In the genomic region with DNA sequence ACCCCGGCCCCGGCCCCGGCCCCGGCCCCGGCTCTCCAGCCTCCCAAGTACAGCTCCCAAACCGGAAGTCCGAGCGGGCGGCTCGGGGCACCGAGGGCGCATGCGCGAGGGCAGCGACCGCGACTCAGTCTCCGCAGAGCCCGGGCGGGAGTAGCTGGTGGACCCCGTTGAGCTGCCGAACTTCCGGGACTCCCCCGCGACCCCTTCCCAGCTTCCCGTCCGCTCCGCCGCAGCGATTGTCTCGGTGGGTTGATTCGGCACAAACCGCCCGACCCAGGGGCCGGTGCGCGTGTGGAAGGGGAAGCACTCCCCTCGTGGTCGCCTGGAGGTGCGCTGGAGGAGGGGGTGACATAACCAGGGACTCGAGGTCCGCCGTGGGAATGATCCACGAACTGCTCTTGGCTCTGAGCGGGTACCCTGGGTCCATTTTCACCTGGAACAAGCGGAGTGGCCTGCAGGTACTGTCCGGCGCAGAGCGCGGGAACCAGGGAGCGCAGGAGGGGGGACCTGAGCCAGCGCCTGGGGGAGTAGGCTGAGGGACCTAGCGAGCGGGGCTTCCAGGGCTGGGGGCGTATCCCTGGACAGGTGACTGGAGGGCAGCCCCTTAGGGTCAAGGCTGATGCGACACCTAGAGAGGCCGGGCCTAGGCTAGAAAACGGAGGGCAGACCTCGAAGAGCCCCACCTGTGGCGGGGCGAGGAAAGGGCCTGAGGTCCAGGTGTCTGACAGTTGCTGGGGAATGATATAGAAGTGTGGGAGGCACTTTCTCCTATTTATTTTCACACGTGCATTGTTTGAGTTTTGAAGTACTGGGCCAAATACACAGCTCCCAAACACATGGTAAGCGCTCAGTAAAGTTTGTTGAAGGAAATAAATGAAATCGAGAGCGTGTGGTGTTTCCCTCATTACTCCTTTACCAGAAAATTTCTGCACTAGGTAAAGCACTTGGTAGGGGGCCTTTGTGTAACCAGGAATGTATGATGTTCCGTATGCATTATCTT, we compare ENCODE assay signal across 1 cellular context.
TF ChIP-seq lines count a peak whose summit lies in the region.

A gene with protein sequence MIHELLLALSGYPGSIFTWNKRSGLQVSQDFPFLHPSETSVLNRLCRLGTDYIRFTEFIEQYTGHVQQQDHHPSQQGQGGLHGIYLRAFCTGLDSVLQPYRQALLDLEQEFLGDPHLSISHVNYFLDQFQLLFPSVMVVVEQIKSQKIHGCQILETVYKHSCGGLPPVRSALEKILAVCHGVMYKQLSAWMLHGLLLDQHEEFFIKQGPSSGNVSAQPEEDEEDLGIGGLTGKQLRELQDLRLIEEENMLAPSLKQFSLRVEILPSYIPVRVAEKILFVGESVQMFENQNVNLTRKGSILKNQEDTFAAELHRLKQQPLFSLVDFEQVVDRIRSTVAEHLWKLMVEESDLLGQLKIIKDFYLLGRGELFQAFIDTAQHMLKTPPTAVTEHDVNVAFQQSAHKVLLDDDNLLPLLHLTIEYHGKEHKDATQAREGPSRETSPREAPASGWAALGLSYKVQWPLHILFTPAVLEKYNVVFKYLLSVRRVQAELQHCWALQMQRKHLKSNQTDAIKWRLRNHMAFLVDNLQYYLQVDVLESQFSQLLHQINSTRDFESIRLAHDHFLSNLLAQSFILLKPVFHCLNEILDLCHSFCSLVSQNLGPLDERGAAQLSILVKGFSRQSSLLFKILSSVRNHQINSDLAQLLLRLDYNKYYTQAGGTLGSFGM (plus strand): TSS at position 127 of the 1,000 bp plus-strand sequence. CDS start 254 bp downstream, at position 381.
A gene (minus strand): TSS at position 69 of the 1,000 bp plus-strand sequence. CDS start 1,130 bp downstream, outside the sequence.

TF ChIP-seq in K562, 482 proteins besides CTCF, POLR2A, EP300 and RAD21 (continued from another document and continues in another):
- TF ChIP-seq, protein P1, sequence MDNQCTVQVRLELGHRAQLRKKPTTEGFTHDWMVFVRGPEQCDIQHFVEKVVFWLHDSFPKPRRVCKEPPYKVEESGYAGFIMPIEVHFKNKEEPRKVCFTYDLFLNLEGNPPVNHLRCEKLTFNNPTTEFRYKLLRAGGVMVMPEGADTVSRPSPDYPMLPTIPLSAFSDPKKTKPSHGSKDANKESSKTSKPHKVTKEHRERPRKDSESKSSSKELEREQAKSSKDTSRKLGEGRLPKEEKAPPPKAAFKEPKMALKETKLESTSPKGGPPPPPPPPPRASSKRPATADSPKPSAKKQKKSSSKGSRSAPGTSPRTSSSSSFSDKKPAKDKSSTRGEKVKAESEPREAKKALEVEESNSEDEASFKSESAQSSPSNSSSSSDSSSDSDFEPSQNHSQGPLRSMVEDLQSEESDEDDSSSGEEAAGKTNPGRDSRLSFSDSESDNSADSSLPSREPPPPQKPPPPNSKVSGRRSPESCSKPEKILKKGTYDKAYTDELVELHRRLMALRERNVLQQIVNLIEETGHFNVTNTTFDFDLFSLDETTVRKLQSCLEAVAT (IDR thresholded peaks at IDR 0.05) = peak in 1 of 2 experiments; percentile 42; a peak in 1 of 4 replicates
- TF ChIP-seq RUNX1 (IDR thresholded peaks at IDR 0.05; ENCODE audit: low read depth) (0 out of 2 replicates have a peak, but pooled peaks have one; percentile 19), BHLHE40 (IDR thresholded peaks at IDR 0.05; ENCODE audit: low read length) (peak; percentile 40; the same call in 1 of the 2 replicates), MEIS2 (IDR thresholded peaks at IDR 0.05; ENCODE audit: partially characterized antibody) (peak; percentile 33), MAZ (CRISPR knock-in tag; conservative IDR thresholded peaks at IDR 0.05 in 1 of 2, IDR thresholded peaks at IDR 0.05 in 1 of 2) (peak in 1 of 2 experiments; percentile 59; a peak in 2 of 4 replicates), ZNF431 (CRISPR knock-in tag; IDR thresholded peaks at IDR 0.05) (0 out of 2 replicates have a peak, but pooled peaks have one; percentile 53), RCOR1 (IDR thresholded peaks at IDR 0.05; ENCODE audit: borderline replicate concordance in 1 of 2, low read depth in 2 of 2, low read length in 2 of 2) (peak in 1 of 2 experiments; percentile 52; a peak in 2 of 4 replicates), ESRRA (IDR thresholded peaks at IDR 0.05; ENCODE audit: borderline replicate concordance, low read depth) (no peak), STAT5B (CRISPR knock-in tag; IDR thresholded peaks at IDR 0.05) (no peak), LARP7 (IDR thresholded peaks at IDR 0.05) (peak; percentile 16; the same call in 1 of the 2 replicates), FOSL1 (tag; conservative IDR thresholded peaks at IDR 0.05) (no peak), ILF3 (IDR thresholded peaks at IDR 0.05; ENCODE audit: borderline replicate concordance) (no peak), JUN (IDR thresholded peaks at IDR 0.05; ENCODE audit: borderline replicate concordance, low read depth, low read length) (peak; percentile 53; the same call in 1 of the 2 replicates), JUN (CRISPR knock-in tag; IDR thresholded peaks at IDR 0.05; ENCODE audit: borderline replicate concordance) (no peak), KAT7 (CRISPR knock-in tag; IDR thresholded peaks at IDR 0.05; ENCODE audit: borderline replicate concordance) (peak; percentile 64; the same call in 1 of the 2 replicates), SAP30 (IDR thresholded peaks at IDR 0.05; ENCODE audit: borderline replicate concordance, insufficient read depth, low read depth, low read length, poor library complexity, severe bottlenecking) (peak; percentile 50), POLR3G (IDR thresholded peaks at IDR 0.05; ENCODE audit: extremely low read depth, insufficient read length, insufficient replicate concordance) (no peak), SMC3 (conservative IDR thresholded peaks at IDR 0.05; ENCODE audit: insufficient read depth, low read depth, low read length) (0 out of 2 replicates have a peak, but pooled peaks have one; percentile 7), CAMTA2 (CRISPR knock-in tag; conservative IDR thresholded peaks at IDR 0.05) (no peak), RBM25 (IDR thresholded peaks at IDR 0.05; ENCODE audit: low read depth, low read length, severe bottlenecking) (no peak), TAF9B (IDR thresholded peaks at IDR 0.05; ENCODE audit: partially characterized antibody) (peak; percentile 60), NCOR1 (IDR thresholded peaks at IDR 0.05) (no peak), TEAD1 (CRISPR knock-in tag; IDR thresholded peaks at IDR 0.05) (peak in 1 of 2 experiments; percentile 77; a peak in 2 of 4 replicates), ATF1 (CRISPR knock-in tag; IDR thresholded peaks at IDR 0.05) (no peak), ATF1 (tag; IDR thresholded peaks at IDR 0.05) (0 out of 2 replicates have a peak, but pooled peaks have one; percentile 42), HDAC1 (IDR thresholded peaks at IDR 0.05) (peak in 1 of 2 experiments; percentile 81; a peak in 1 of 4 replicates), C11orf30 (IDR thresholded peaks at IDR 0.05; ENCODE audit: low read depth) (peak; percentile 19), SP1 (CRISPR knock-in tag; IDR thresholded peaks at IDR 0.05) (peak; percentile 63; the same call in 1 of the 2 replicates)
- TF ChIP-seq, protein P2, sequence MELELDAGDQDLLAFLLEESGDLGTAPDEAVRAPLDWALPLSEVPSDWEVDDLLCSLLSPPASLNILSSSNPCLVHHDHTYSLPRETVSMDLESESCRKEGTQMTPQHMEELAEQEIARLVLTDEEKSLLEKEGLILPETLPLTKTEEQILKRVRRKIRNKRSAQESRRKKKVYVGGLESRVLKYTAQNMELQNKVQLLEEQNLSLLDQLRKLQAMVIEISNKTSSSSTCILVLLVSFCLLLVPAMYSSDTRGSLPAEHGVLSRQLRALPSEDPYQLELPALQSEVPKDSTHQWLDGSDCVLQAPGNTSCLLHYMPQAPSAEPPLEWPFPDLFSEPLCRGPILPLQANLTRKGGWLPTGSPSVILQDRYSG (tag; conservative IDR thresholded peaks at IDR 0.05; ENCODE audit: low read depth) = no peak
- TF ChIP-seq, protein P3, sequence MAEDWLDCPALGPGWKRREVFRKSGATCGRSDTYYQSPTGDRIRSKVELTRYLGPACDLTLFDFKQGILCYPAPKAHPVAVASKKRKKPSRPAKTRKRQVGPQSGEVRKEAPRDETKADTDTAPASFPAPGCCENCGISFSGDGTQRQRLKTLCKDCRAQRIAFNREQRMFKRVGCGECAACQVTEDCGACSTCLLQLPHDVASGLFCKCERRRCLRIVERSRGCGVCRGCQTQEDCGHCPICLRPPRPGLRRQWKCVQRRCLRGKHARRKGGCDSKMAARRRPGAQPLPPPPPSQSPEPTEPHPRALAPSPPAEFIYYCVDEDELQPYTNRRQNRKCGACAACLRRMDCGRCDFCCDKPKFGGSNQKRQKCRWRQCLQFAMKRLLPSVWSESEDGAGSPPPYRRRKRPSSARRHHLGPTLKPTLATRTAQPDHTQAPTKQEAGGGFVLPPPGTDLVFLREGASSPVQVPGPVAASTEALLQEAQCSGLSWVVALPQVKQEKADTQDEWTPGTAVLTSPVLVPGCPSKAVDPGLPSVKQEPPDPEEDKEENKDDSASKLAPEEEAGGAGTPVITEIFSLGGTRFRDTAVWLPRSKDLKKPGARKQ (CRISPR knock-in tag; IDR thresholded peaks at IDR 0.05) = no peak
- TF ChIP-seq, protein P4, sequence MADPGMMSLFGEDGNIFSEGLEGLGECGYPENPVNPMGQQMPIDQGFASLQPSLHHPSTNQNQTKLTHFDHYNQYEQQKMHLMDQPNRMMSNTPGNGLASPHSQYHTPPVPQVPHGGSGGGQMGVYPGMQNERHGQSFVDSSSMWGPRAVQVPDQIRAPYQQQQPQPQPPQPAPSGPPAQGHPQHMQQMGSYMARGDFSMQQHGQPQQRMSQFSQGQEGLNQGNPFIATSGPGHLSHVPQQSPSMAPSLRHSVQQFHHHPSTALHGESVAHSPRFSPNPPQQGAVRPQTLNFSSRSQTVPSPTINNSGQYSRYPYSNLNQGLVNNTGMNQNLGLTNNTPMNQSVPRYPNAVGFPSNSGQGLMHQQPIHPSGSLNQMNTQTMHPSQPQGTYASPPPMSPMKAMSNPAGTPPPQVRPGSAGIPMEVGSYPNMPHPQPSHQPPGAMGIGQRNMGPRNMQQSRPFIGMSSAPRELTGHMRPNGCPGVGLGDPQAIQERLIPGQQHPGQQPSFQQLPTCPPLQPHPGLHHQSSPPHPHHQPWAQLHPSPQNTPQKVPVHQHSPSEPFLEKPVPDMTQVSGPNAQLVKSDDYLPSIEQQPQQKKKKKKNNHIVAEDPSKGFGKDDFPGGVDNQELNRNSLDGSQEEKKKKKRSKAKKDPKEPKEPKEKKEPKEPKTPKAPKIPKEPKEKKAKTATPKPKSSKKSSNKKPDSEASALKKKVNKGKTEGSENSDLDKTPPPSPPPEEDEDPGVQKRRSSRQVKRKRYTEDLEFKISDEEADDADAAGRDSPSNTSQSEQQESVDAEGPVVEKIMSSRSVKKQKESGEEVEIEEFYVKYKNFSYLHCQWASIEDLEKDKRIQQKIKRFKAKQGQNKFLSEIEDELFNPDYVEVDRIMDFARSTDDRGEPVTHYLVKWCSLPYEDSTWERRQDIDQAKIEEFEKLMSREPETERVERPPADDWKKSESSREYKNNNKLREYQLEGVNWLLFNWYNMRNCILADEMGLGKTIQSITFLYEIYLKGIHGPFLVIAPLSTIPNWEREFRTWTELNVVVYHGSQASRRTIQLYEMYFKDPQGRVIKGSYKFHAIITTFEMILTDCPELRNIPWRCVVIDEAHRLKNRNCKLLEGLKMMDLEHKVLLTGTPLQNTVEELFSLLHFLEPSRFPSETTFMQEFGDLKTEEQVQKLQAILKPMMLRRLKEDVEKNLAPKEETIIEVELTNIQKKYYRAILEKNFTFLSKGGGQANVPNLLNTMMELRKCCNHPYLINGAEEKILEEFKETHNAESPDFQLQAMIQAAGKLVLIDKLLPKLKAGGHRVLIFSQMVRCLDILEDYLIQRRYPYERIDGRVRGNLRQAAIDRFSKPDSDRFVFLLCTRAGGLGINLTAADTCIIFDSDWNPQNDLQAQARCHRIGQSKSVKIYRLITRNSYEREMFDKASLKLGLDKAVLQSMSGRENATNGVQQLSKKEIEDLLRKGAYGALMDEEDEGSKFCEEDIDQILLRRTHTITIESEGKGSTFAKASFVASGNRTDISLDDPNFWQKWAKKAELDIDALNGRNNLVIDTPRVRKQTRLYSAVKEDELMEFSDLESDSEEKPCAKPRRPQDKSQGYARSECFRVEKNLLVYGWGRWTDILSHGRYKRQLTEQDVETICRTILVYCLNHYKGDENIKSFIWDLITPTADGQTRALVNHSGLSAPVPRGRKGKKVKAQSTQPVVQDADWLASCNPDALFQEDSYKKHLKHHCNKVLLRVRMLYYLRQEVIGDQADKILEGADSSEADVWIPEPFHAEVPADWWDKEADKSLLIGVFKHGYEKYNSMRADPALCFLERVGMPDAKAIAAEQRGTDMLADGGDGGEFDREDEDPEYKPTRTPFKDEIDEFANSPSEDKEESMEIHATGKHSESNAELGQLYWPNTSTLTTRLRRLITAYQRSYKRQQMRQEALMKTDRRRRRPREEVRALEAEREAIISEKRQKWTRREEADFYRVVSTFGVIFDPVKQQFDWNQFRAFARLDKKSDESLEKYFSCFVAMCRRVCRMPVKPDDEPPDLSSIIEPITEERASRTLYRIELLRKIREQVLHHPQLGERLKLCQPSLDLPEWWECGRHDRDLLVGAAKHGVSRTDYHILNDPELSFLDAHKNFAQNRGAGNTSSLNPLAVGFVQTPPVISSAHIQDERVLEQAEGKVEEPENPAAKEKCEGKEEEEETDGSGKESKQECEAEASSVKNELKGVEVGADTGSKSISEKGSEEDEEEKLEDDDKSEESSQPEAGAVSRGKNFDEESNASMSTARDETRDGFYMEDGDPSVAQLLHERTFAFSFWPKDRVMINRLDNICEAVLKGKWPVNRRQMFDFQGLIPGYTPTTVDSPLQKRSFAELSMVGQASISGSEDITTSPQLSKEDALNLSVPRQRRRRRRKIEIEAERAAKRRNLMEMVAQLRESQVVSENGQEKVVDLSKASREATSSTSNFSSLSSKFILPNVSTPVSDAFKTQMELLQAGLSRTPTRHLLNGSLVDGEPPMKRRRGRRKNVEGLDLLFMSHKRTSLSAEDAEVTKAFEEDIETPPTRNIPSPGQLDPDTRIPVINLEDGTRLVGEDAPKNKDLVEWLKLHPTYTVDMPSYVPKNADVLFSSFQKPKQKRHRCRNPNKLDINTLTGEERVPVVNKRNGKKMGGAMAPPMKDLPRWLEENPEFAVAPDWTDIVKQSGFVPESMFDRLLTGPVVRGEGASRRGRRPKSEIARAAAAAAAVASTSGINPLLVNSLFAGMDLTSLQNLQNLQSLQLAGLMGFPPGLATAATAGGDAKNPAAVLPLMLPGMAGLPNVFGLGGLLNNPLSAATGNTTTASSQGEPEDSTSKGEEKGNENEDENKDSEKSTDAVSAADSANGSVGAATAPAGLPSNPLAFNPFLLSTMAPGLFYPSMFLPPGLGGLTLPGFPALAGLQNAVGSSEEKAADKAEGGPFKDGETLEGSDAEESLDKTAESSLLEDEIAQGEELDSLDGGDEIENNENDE (IDR thresholded peaks at IDR 0.05; ENCODE audit: low read depth, low read length) = no peak
- TF ChIP-seq, protein P5, sequence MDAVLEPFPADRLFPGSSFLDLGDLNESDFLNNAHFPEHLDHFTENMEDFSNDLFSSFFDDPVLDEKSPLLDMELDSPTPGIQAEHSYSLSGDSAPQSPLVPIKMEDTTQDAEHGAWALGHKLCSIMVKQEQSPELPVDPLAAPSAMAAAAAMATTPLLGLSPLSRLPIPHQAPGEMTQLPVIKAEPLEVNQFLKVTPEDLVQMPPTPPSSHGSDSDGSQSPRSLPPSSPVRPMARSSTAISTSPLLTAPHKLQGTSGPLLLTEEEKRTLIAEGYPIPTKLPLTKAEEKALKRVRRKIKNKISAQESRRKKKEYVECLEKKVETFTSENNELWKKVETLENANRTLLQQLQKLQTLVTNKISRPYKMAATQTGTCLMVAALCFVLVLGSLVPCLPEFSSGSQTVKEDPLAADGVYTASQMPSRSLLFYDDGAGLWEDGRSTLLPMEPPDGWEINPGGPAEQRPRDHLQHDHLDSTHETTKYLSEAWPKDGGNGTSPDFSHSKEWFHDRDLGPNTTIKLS (IDR thresholded peaks at IDR 0.05; ENCODE audit: borderline replicate concordance, low read depth) = peak; percentile 45; the same call in 1 of the 2 replicates
